1 cellular context compared by ENCODE assay signal in genomic region chr3:111676177-111677021, GRCh38.
TF ChIP-seq lines count a peak whose summit lies in the region.

No MANE protein-coding gene starts in this region.

TF ChIP-seq in GM23338, 12 proteins besides CTCF, POLR2A, EP300 and RAD21:
- TF ChIP-seq ZNF462 (CRISPR knock-in tag; IDR thresholded peaks at IDR 0.05) (no peak), EZH2phosphoT487 (IDR thresholded peaks at IDR 0.05; ENCODE audit: unreplicated experiment) (no peak), NANOG (IDR thresholded peaks at IDR 0.05; ENCODE audit: borderline replicate concordance) (no peak), POLR2AphosphoS5 (IDR thresholded peaks at IDR 0.05; ENCODE audit: low read depth) (no peak)
